ENCODE assay signal across 8 cellular contexts in genomic region chr1:43227138-43227836, GRCh38. TPM values are rescaled to one million over a fixed set of nuclear protein-coding genes. Genes with fewer than 3 reads are reported as not detected.
DNase-seq lines count a peak whose midpoint lies in the region; ATAC-seq, FAIRE-seq and TF ChIP-seq lines count a peak whose summit lies in the region.

No MANE protein-coding gene starts in this region.

- no peak for ATAC-seq in HG03439 (IDR thresholded peaks at IDR 0.05; ENCODE audit: unreplicated experiment)

- TF ChIP-seq POLR2A in H54 (IDR thresholded peaks at IDR 0.05; ENCODE audit: low read depth, low read length) = no peak

- peak; percentile 69 for FAIRE-seq in H54 (lab: Jason Lieb, UNC)

- DNase-seq in C1 segment of cervical spinal cord (lab: John Stamatoyannopoulos, UW) (peak in 13 of 14 donors; percentile 6 to 82 (median 56)), H54 (ENCODE audit: insufficient read length, low spot score) (peak; percentile 50), NCI-H345 treated with DMSO at 0.1 percent for 48 hours (lab: John Stamatoyannopoulos, UW; ENCODE audit: unreplicated experiment) (peak; percentile 50), cerebellum (ENCODE audit: low spot score) (peak; percentile 84), left kidney (ENCODE audit: low read depth, low spot score) (peak; percentile 92)
- peak; percentile 75 for DNase-seq in activated CD4-positive, alpha-beta T cell treated with anti-CD3 and anti-CD28 coated beads for 1 hour
- peak; percentile 74 to 87 for DNase-seq in stimulated activated CD4-positive, alpha-beta T cell treated with anti-CD3 and anti-CD28 coated beads, Interleukin-4, amount 100 ng/mL, for 4 hours

RNA-seq across cellular contexts. Expression of gene TMEM125, which starts 42.5 kb away (rescaled TPM):
- 1.3 TPM for total RNA-seq in cerebellum

RNA-seq across cellular contexts. Expression of gene CFAP57, which starts 55.2 kb away (rescaled TPM):
- total RNA-seq in cerebellum = 1.9 TPM

RNA-seq across cellular contexts. Expression of gene EBNA1BP2, which starts 55.2 kb away (rescaled TPM):
- 27.2 TPM for total RNA-seq in cerebellum

RNA-seq across cellular contexts. Expression of gene C1orf210, which starts 58.1 kb away (rescaled TPM):
- not detected for total RNA-seq in cerebellum
